Comparison of ENCODE assay signal across 33 cellular contexts in the genomic region with DNA sequence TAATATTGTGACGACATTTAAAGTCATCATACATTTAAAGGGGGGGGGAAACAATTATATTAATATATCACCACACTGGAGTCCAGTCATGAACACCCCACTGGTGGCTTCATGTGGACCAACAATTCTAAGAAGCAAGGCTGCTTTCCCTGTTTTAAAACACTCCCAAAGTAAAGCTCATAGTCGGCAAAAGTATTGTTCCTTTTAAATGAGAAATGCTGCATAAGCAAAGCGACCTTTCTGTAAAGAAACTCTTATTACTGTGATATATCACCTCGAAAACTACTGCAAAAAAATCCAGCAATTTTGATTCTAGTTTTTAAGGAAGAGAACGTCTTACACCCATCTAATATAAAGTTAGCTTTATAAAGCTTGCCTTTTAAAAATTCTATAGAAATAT.
"Had no signal": no experiment of that assay in that cellular context is flagged by ENCODE, and none has a peak within 500 bp of the region (broad histone marks: within the 10 kb centered on the region; RNA-seq: fewer than 3 reads in every experiment).

No MANE protein-coding gene starts in this region.

- ATAC-seq: activated CD8-positive, alpha-beta T cell treated with anti-CD3 and anti-CD28 coated beads for 36 hours; activated naive CD4-positive, alpha-beta T cell treated with anti-CD3 and anti-CD28 coated beads, Interleukin-2, amount 50 U/mL, for 72 hours; activated T-cell treated with anti-CD3 and anti-CD28 coated beads, Interleukin-2, amount 50 U/mL, for 4 hours; activated T-cell treated with anti-CD3 and anti-CD28 coated beads, Interleukin-2, amount 50 U/mL, for 72 hours; activated T-helper 17 cell treated with anti-CD3 and anti-CD28 coated beads, Interleukin-2, amount 50 U/mL, for 72 hours; body of pancreas had no signal

- H3K27me3 ChIP-seq: adrenal gland, body of pancreas, brain microvascular endothelial cell, breast epithelium had no signal

- H3K36me3 ChIP-seq: adrenal gland, brain microvascular endothelial cell, breast epithelium had no signal

- H3K4me1 ChIP-seq: adrenal gland, body of pancreas, breast epithelium had no signal

- H3K4me3 ChIP-seq: adrenal gland, body of pancreas, breast epithelium had no signal

- FAIRE-seq: astrocyte, TTC549 had no signal

- H3K27ac ChIP-seq: adrenal gland, body of pancreas, brain microvascular endothelial cell, breast epithelium, VCaP had no signal

- H3K9me3 ChIP-seq: adrenal gland, body of pancreas, breast epithelium had no signal

- DNase-seq: activated B cell treated with CpG ODN at 0.5 μM for 24 hours; activated CD4-positive, alpha-beta memory T cell treated with anti-CD3 and anti-CD28 coated beads for 36 hours; activated CD4-positive, alpha-beta T cell treated with anti-CD3 and anti-CD28 coated beads for 4 hours; activated CD4-positive, alpha-beta T cell treated with anti-CD3 and anti-CD28 coated beads, Interleukin-2, amount 50 U/mL, for 1 hour; activated CD4-positive, alpha-beta T cell treated with anti-CD3 and anti-CD28 coated beads, Interleukin-2, amount 50 U/mL, for 4 hours; activated CD4-positive, CD25-positive, alpha-beta regulatory T cell treated with anti-CD3 and anti-CD28 coated beads, Interleukin-2, amount 50 U/mL, for 72 hours; activated CD8-positive, alpha-beta memory T cell treated with anti-CD3 and anti-CD28 coated beads, Interleukin-2, amount 50 U/mL, for 4 hours; activated CD8-positive, alpha-beta T cell treated with anti-CD3 and anti-CD28 coated beads for 36 hours; activated effector memory CD4-positive, alpha-beta T cell treated with anti-CD3 and anti-CD28 coated beads, Interleukin-2, amount 50 U/mL, for 16 hours; activated gamma-delta T cell treated with Interleukin-2 at 50 U/mL for 16 hours; activated naive CD4-positive, alpha-beta T cell; activated naive CD4-positive, alpha-beta T cell treated with anti-CD3 and anti-CD28 coated beads for 36 hours; activated naive CD4-positive, alpha-beta T cell treated with anti-CD3 and anti-CD28 coated beads, Interleukin-2, amount 50 U/mL, for 16 hours; activated naive CD8-positive, alpha-beta T cell treated with anti-CD3 and anti-CD28 coated beads for 36 hours; activated T-cell treated with anti-CD3 and anti-CD28 coated beads for 4 hours; activated T-cell treated with anti-CD3 and anti-CD28 coated beads, Interleukin-2, amount 50 U/mL, for 1 hour; activated T-cell treated with anti-CD3 and anti-CD28 coated beads, Interleukin-2, amount 50 U/mL, for 4 hours; activated T-cell treated with anti-CD3 and anti-CD28 coated beads, Interleukin-2, amount 50 U/mL, for 72 hours; adrenal gland; amniotic stem cell; aorta; body of pancreas; brain microvascular endothelial cell; central memory CD4-positive, alpha-beta T cell; T-helper 1 cell; T-helper 2 cell; T-helper 9 cell had no signal
